In the genomic region with DNA sequence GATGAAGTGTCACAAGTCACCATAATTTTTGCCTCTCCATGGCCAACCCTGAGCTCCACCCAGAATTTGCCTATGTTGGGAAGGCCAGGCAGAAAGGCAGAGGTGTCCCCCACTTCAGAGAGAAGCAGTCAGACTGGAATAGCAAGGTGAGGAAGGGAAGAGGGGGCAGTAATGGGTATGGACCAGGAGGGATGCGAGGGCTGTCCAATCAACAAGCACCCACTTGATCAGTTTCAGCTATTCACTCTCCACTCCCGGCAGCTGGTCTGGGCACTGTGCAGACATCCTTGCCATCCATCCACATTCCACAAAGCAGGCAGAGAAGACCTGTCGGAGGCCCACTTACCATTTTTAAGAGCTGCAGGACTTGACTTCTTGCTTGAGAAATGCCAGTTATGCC, we compare ENCODE assay signal across 2 cellular contexts.
TF ChIP-seq lines count a peak whose summit lies in the region.

No MANE protein-coding gene starts in this region.

TF ChIP-seq in GM23338, 12 proteins besides CTCF, POLR2A, EP300 and RAD21 (continued from another document):
- TF ChIP-seq, protein P1, sequence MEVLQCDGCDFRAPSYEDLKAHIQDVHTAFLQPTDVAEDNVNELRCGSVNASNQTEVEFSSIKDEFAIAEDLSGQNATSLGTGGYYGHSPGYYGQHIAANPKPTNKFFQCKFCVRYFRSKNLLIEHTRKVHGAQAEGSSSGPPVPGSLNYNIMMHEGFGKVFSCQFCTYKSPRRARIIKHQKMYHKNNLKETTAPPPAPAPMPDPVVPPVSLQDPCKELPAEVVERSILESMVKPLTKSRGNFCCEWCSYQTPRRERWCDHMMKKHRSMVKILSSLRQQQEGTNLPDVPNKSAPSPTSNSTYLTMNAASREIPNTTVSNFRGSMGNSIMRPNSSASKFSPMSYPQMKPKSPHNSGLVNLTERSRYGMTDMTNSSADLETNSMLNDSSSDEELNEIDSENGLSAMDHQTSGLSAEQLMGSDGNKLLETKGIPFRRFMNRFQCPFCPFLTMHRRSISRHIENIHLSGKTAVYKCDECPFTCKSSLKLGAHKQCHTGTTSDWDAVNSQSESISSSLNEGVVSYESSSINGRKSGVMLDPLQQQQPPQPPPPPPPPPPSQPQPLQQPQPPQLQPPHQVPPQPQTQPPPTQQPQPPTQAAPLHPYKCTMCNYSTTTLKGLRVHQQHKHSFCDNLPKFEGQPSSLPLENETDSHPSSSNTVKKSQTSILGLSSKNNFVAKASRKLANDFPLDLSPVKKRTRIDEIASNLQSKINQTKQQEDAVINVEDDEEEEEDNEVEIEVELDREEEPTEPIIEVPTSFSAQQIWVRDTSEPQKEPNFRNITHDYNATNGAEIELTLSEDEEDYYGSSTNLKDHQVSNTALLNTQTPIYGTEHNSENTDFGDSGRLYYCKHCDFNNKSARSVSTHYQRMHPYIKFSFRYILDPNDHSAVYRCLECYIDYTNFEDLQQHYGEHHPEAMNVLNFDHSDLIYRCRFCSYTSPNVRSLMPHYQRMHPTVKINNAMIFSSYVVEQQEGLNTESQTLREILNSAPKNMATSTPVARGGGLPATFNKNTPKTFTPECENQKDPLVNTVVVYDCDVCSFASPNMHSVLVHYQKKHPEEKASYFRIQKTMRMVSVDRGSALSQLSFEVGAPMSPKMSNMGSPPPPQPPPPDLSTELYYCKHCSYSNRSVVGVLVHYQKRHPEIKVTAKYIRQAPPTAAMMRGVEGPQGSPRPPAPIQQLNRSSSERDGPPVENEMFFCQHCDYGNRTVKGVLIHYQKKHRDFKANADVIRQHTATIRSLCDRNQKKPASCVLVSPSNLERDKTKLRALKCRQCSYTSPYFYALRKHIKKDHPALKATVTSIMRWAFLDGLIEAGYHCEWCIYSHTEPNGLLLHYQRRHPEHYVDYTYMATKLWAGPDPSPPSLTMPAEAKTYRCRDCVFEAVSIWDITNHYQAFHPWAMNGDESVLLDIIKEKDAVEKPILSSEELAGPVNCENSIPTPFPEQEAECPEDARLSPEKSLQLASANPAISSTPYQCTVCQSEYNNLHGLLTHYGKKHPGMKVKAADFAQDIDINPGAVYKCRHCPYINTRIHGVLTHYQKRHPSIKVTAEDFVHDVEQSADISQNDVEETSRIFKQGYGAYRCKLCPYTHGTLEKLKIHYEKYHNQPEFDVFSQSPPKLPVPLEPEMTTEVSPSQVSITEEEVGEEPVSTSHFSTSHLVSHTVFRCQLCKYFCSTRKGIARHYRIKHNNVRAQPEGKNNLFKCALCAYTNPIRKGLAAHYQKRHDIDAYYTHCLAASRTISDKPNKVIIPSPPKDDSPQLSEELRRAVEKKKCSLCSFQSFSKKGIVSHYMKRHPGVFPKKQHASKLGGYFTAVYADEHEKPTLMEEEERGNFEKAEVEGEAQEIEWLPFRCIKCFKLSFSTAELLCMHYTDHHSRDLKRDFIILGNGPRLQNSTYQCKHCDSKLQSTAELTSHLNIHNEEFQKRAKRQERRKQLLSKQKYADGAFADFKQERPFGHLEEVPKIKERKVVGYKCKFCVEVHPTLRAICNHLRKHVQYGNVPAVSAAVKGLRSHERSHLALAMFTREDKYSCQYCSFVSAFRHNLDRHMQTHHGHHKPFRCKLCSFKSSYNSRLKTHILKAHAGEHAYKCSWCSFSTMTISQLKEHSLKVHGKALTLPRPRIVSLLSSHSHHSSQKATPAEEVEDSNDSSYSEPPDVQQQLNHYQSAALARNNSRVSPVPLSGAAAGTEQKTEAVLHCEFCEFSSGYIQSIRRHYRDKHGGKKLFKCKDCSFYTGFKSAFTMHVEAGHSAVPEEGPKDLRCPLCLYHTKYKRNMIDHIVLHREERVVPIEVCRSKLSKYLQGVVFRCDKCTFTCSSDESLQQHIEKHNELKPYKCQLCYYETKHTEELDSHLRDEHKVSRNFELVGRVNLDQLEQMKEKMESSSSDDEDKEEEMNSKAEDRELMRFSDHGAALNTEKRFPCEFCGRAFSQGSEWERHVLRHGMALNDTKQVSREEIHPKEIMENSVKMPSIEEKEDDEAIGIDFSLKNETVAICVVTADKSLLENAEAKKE (CRISPR knock-in tag; IDR thresholded peaks at IDR 0.05): no peak
- TF ChIP-seq STAT1 (IDR thresholded peaks at IDR 0.05; ENCODE audit: unreplicated experiment) (no peak), EZH2phosphoT487 (IDR thresholded peaks at IDR 0.05; ENCODE audit: unreplicated experiment) (no peak), POLR2AphosphoS5 (IDR thresholded peaks at IDR 0.05; ENCODE audit: low read depth) (no peak)
- TF ChIP-seq, protein P2, sequence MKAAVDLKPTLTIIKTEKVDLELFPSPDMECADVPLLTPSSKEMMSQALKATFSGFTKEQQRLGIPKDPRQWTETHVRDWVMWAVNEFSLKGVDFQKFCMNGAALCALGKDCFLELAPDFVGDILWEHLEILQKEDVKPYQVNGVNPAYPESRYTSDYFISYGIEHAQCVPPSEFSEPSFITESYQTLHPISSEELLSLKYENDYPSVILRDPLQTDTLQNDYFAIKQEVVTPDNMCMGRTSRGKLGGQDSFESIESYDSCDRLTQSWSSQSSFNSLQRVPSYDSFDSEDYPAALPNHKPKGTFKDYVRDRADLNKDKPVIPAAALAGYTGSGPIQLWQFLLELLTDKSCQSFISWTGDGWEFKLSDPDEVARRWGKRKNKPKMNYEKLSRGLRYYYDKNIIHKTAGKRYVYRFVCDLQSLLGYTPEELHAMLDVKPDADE (IDR thresholded peaks at IDR 0.05): no peak

TF ChIP-seq in WTC11, 78 proteins besides CTCF, POLR2A, EP300 and RAD21 (continued from another document):
- TF ChIP-seq, protein P3, sequence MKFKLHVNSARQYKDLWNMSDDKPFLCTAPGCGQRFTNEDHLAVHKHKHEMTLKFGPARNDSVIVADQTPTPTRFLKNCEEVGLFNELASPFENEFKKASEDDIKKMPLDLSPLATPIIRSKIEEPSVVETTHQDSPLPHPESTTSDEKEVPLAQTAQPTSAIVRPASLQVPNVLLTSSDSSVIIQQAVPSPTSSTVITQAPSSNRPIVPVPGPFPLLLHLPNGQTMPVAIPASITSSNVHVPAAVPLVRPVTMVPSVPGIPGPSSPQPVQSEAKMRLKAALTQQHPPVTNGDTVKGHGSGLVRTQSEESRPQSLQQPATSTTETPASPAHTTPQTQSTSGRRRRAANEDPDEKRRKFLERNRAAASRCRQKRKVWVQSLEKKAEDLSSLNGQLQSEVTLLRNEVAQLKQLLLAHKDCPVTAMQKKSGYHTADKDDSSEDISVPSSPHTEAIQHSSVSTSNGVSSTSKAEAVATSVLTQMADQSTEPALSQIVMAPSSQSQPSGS (CRISPR knock-in tag; IDR thresholded peaks at IDR 0.05; ENCODE audit: borderline replicate concordance, low read depth): no peak
- TF ChIP-seq CREB1 (CRISPR knock-in tag; IDR thresholded peaks at IDR 0.05) (no peak), ZNF416 (CRISPR knock-in tag; IDR thresholded peaks at IDR 0.05) (no peak), RELA (CRISPR knock-in tag; IDR thresholded peaks at IDR 0.05; ENCODE audit: borderline replicate concordance) (no peak), JUN (CRISPR knock-in tag; IDR thresholded peaks at IDR 0.05) (no peak), RORB (CRISPR knock-in tag; IDR thresholded peaks at IDR 0.05) (no peak), NFYB (CRISPR knock-in tag; conservative IDR thresholded peaks at IDR 0.05; ENCODE audit: low read depth) (no peak)
- TF ChIP-seq, protein P4, sequence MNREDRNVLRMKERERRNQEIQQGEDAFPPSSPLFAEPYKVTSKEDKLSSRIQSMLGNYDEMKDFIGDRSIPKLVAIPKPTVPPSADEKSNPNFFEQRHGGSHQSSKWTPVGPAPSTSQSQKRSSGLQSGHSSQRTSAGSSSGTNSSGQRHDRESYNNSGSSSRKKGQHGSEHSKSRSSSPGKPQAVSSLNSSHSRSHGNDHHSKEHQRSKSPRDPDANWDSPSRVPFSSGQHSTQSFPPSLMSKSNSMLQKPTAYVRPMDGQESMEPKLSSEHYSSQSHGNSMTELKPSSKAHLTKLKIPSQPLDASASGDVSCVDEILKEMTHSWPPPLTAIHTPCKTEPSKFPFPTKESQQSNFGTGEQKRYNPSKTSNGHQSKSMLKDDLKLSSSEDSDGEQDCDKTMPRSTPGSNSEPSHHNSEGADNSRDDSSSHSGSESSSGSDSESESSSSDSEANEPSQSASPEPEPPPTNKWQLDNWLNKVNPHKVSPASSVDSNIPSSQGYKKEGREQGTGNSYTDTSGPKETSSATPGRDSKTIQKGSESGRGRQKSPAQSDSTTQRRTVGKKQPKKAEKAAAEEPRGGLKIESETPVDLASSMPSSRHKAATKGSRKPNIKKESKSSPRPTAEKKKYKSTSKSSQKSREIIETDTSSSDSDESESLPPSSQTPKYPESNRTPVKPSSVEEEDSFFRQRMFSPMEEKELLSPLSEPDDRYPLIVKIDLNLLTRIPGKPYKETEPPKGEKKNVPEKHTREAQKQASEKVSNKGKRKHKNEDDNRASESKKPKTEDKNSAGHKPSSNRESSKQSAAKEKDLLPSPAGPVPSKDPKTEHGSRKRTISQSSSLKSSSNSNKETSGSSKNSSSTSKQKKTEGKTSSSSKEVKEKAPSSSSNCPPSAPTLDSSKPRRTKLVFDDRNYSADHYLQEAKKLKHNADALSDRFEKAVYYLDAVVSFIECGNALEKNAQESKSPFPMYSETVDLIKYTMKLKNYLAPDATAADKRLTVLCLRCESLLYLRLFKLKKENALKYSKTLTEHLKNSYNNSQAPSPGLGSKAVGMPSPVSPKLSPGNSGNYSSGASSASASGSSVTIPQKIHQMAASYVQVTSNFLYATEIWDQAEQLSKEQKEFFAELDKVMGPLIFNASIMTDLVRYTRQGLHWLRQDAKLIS (CRISPR knock-in tag; IDR thresholded peaks at IDR 0.05; ENCODE audit: borderline replicate concordance): no peak
- TF ChIP-seq, protein P5, sequence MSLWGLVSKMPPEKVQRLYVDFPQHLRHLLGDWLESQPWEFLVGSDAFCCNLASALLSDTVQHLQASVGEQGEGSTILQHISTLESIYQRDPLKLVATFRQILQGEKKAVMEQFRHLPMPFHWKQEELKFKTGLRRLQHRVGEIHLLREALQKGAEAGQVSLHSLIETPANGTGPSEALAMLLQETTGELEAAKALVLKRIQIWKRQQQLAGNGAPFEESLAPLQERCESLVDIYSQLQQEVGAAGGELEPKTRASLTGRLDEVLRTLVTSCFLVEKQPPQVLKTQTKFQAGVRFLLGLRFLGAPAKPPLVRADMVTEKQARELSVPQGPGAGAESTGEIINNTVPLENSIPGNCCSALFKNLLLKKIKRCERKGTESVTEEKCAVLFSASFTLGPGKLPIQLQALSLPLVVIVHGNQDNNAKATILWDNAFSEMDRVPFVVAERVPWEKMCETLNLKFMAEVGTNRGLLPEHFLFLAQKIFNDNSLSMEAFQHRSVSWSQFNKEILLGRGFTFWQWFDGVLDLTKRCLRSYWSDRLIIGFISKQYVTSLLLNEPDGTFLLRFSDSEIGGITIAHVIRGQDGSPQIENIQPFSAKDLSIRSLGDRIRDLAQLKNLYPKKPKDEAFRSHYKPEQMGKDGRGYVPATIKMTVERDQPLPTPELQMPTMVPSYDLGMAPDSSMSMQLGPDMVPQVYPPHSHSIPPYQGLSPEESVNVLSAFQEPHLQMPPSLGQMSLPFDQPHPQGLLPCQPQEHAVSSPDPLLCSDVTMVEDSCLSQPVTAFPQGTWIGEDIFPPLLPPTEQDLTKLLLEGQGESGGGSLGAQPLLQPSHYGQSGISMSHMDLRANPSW (CRISPR knock-in tag; conservative IDR thresholded peaks at IDR 0.05; ENCODE audit: low read depth): no peak
TF ChIP-seq in WTC11: peak in this region for 0.
